15 cellular contexts compared by ENCODE assay signal in the genomic region with DNA sequence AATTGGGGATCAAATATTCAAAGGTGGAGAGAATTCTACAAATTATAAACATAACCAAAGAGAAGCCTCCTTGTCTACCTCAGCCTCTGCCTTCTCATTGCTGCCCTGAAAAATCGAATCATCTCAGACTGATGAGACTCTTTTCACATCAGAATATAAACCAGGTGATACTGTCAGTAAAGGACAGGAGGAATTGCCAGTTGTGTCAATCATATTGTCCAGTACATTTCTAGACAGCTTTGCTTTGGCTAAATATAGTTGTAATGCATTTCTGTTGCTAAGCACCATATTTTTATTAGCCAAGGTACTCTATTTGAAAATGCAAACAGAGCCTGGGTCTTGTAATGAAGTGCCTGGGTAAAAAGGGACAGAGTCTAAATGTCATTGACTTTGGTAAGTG.
DNase-seq lines count a peak whose midpoint lies in the region; ATAC-seq and TF ChIP-seq lines count a peak whose summit lies in the region.
"Had no signal": no experiment of that assay in that cellular context is flagged by ENCODE, and none has a peak within 500 bp of the region (broad histone marks: within the 10 kb centered on the region; RNA-seq: fewer than 3 reads in every experiment).

No MANE protein-coding gene starts in this region.

- TF ChIP-seq CTCF in VCaP (conservative IDR thresholded peaks at IDR 0.05) (no peak), gastroesophageal sphincter (IDR thresholded peaks at IDR 0.05) (no peak), mesothelial cell of epicardium (IDR thresholded peaks at IDR 0.05; ENCODE audit: unreplicated experiment) (no peak), gastrocnemius medialis (IDR thresholded peaks at IDR 0.05 in 4 of 5, conservative IDR thresholded peaks at IDR 0.05 in 1 of 5) (no peak)

- 31 to 80% methylated on average over 1 of the region's 1 CpG for WGBS in gastroesophageal sphincter (ENCODE audit: low coverage in 1 of 2), 2 donors

- no peaks in the 10 kb centered on the region for H3K27me3 ChIP-seq in gastroesophageal sphincter
- no peaks in the 10 kb centered on the region for H3K27me3 ChIP-seq in muscle layer of colon (ENCODE audit: control insufficient read depth in 1 of 2, insufficient read depth in 2 of 2, low read length in 2 of 2)
- no peaks in the 10 kb centered on the region for H3K27me3 ChIP-seq in stomach smooth muscle (ENCODE audit: control insufficient read depth in 1 of 2, insufficient read depth in 2 of 2, low read length in 2 of 2)
- H3K27me3 ChIP-seq in gastrocnemius medialis: no peaks in the 10 kb centered on the region

- no peak overlapping the region for H3K4me3 Mint-ChIP-seq in mesothelial cell of epicardium
- H3K4me3 Mint-ChIP-seq: B cell; CD4-positive, alpha-beta memory T cell; H9 had no signal

- H3K36me3 ChIP-seq in gastroesophageal sphincter (no peaks in the 10 kb centered on the region), muscle layer of colon (ENCODE audit: insufficient read depth, low read length) (no peaks in the 10 kb centered on the region), stomach smooth muscle (ENCODE audit: control insufficient read depth in 2 of 2, insufficient read depth in 2 of 2, low read length in 2 of 2) (no peaks in the 10 kb centered on the region), gastrocnemius medialis (no peaks in the 10 kb centered on the region)

- H3K4me1 ChIP-seq in gastroesophageal sphincter (peaks cover 0 to 20% (median 2%) of the 10 kb centered on the region in 3 donors), muscle layer of colon (ENCODE audit: insufficient read depth, low read length) (peaks cover 18% of the 10 kb centered on the region), stomach smooth muscle (ENCODE audit: control insufficient read depth, insufficient read depth, low read length) (peaks cover 9% of the 10 kb centered on the region), gastrocnemius medialis (no peaks in the 10 kb centered on the region)

- peaks cover 0 to 15% (median 0%) of the 10 kb centered on the region in 3 donors for H3K9me3 ChIP-seq in gastroesophageal sphincter
- no peaks in the 10 kb centered on the region for H3K9me3 ChIP-seq in muscle layer of colon (ENCODE audit: low read length)
- peaks cover 0 to 3% of the 10 kb centered on the region in 2 donors for H3K9me3 ChIP-seq in stomach smooth muscle (ENCODE audit: control insufficient read depth in 2 of 2, low read length in 2 of 2)
- no peaks in the 10 kb centered on the region for H3K9me3 ChIP-seq in gastrocnemius medialis

- TF ChIP-seq POLR2A in gastroesophageal sphincter (IDR thresholded peaks at IDR 0.05) (no peak), gastrocnemius medialis (IDR thresholded peaks at IDR 0.05) (no peak)

- H3K9ac ChIP-seq in muscle layer of colon (ENCODE audit: low read length): no peak overlapping the region
- no peak overlapping the region for H3K9ac ChIP-seq in stomach smooth muscle (ENCODE audit: low read length in 2 of 2)

- TF ChIP-seq EP300 in gastroesophageal sphincter (IDR thresholded peaks at IDR 0.05): no peak

- H3K4me3 ChIP-seq in gastroesophageal sphincter (no peak overlapping the region), muscle layer of colon (ENCODE audit: low read depth in 1 of 2, low read length in 2 of 2) (peak overlapping the region in 1 of 2 donors; percentile 29), stomach smooth muscle (ENCODE audit: low read length in 2 of 2) (peak overlapping the region in 1 of 2 donors; percentile 23), gastrocnemius medialis (no peak overlapping the region)

- no peaks in the 10 kb centered on the region for H3K36me3 Mint-ChIP-seq in mesothelial cell of epicardium
- H3K36me3 Mint-ChIP-seq: CD4-positive, alpha-beta memory T cell had no signal

- H3K27me3 Mint-ChIP-seq in mesothelial cell of epicardium (ENCODE audit: low read depth): no peaks in the 10 kb centered on the region
- H3K27me3 Mint-ChIP-seq: B cell; CD4-positive, alpha-beta memory T cell had no signal

- no peak for DNase-seq in mesothelial cell of epicardium (ENCODE audit: low spot score in 2 of 2, unreplicated experiment in 2 of 2)
- no peak for DNase-seq in gastrocnemius medialis
- DNase-seq in DMS53 (lab: John Stamatoyannopoulos, UW): no peak
- DNase-seq: C1 segment of cervical spinal cord; CD4-positive, alpha-beta memory T cell; DMS153; DND-41; GDM1; GOT3; H9 had no signal

- H3K27ac Mint-ChIP-seq in mesothelial cell of epicardium: no peak overlapping the region
- H3K27ac Mint-ChIP-seq: B cell; CD4-positive, alpha-beta memory T cell had no signal

- H3K27ac ChIP-seq in VCaP (peak overlapping the region; percentile 19; the same call in 1 of the 2 replicates), gastroesophageal sphincter (peak overlapping the region; percentile 12 to 76 (median 46)), muscle layer of colon (ENCODE audit: low read depth, low read length) (peak overlapping the region; percentile 28), stomach smooth muscle (ENCODE audit: low read length) (peak overlapping the region; percentile 63), gastrocnemius medialis (no peak overlapping the region)

- H3K4me1 Mint-ChIP-seq in mesothelial cell of epicardium: no peaks in the 10 kb centered on the region

- no peak for ATAC-seq in gastroesophageal sphincter
- ATAC-seq in gastrocnemius medialis: no peak

- in situ Hi-C loops in gastrocnemius medialis (cut with MboI; ENCODE audit: low sequenced_read_pairs in 4 of 4): no loop called here

- peaks cover 11% of the 10 kb centered on the region for H3K9me3 Mint-ChIP-seq in mesothelial cell of epicardium

- intact Hi-C loops in gastrocnemius medialis (cut with DNase I; ENCODE audit: low total_unique reads): no loop called here

Comparison
In these comparisons a context has a peak if more than half of its experiments do, and no peak if none do; other contexts are left out.
1. H3K27ac ChIP-seq: peak in VCaP (single experiment), gastroesophageal sphincter (4 of 4), muscle layer of colon (single experiment) and stomach smooth muscle (single experiment); none in gastrocnemius medialis (0 of 4).